ENCODE assay signal across 11 cellular contexts in genomic region chr11:10109836-10110235, GRCh38.
DNase-seq lines count a peak whose midpoint lies in the region; ATAC-seq, FAIRE-seq and TF ChIP-seq lines count a peak whose summit lies in the region.
"Had no signal": no experiment of that assay in that cellular context is flagged by ENCODE, and none has a peak within 500 bp of the region (broad histone marks: within the 10 kb centered on the region; RNA-seq: fewer than 3 reads in every experiment).

No MANE protein-coding gene starts in this region.

- intact Hi-C loops in left ventricle myocardium superior (cut with micrococcal nuclease) (no loop called here), tibial artery (cut with DNase I; ENCODE audit: low total_unique reads) (no loop called here)

- TF ChIP-seq CTCF in astrocyte of the cerebellum (IDR thresholded peaks at IDR 0.05; ENCODE audit: low read depth, low read length, missing control alignments), result no peak
- TF ChIP-seq CTCF in tibial artery (IDR thresholded peaks at IDR 0.05), result no peak

- H3K36me3 ChIP-seq in tibial artery, result no peaks in the 10 kb centered on the region
- H3K36me3 ChIP-seq: WERI-Rb-1 had no signal

- ATAC-seq in left ventricle myocardium superior, result peak; percentile 78
- ATAC-seq in HG02798 (IDR thresholded peaks at IDR 0.05; ENCODE audit: poor library complexity, unreplicated experiment), result no peak

- TF ChIP-seq POLR2A in H54 (IDR thresholded peaks at IDR 0.05; ENCODE audit: low read depth, low read length), result no peak

- DNase-seq in H54 (ENCODE audit: insufficient read length, low spot score), result no peak
- peak; percentile 44 for DNase-seq in astrocyte of the cerebellum (ENCODE audit: low read depth)
- DNase-seq in left ventricle myocardium superior, result no peak
- no peak for DNase-seq in tibial artery
- DNase-seq in NCI-H1694 (lab: John Stamatoyannopoulos, UW), result no peak
- no peak for DNase-seq in NCI-H1092 treated with DMSO at 0.1 percent for 48 hours (lab: John Stamatoyannopoulos, UW)
- DNase-seq: GOT3; NCI-H524; stimulated activated CD4-positive, alpha-beta T cell treated with anti-CD3 and anti-CD28 coated beads, Interleukin-4, amount 100 ng/mL, for 4 hours; WERI-Rb-1 had no signal

- H3K4me1 ChIP-seq in tibial artery, result peaks cover 0 to 48% (median 15%) of the 10 kb centered on the region in 4 donors

- no peak overlapping the region for H3K4me3 ChIP-seq in astrocyte of the cerebellum (ENCODE audit: low read depth, low read length)
- no peak overlapping the region for H3K4me3 ChIP-seq in tibial artery

- peak overlapping the region; percentile 30 to 37 for H3K27ac ChIP-seq in tibial artery
- H3K27ac ChIP-seq: WERI-Rb-1 had no signal

- peak; percentile 89 for FAIRE-seq in H54 (lab: Jason Lieb, UNC)

- in situ Hi-C loops in astrocyte of the cerebellum (cut with HindIII; ENCODE audit: low sequenced_read_pairs), result no loop called here

- no peaks in the 10 kb centered on the region for H3K9me3 ChIP-seq in tibial artery

- H3K27me3 ChIP-seq in tibial artery, result no peaks in the 10 kb centered on the region
